8 cellular contexts compared by ENCODE assay signal in genomic region chr11:65274734-65275682, GRCh38. TPM values are rescaled to one million over a fixed set of nuclear protein-coding genes. Genes with fewer than 3 reads are reported as not detected.
DNase-seq lines count a peak whose midpoint lies in the region; ATAC-seq and TF ChIP-seq lines count a peak whose summit lies in the region.

No MANE protein-coding gene starts in this region.

- H3K36me3 Mint-ChIP-seq in nephron progenitor cell (ENCODE audit: low read depth) = peaks cover 48% of the 10 kb centered on the region

- POLR2A ChIA-PET in AG04450 (lab: Yijun Ruan, JAX) = interaction anchor here (0.6 to 2.4 kb wide), 17 partner anchors 14 to 285 kb away, joined by 3 to 68 read pairs (median 5); partner anchors contain the start of genes CDC42EP2, DPF2, NEAT1 and POLA2

- no peaks in the 10 kb centered on the region for H3K9me3 ChIP-seq in AG04450 (ENCODE audit: control insufficient read depth, insufficient read depth, low read length)

- CTCF ChIA-PET in AG04450 (lab: Charles Lee) = interaction anchor here (0.6 to 11.5 kb wide), 32 partner anchors 9 to 1757 kb away, joined by 3 to 506 read pairs (median 6); partner anchors contain the start of genes CDC42EP2, DPF2, MALAT1 and POLA2

- no peaks in the 10 kb centered on the region for H3K4me1 Mint-ChIP-seq in nephron progenitor cell

- TF ChIP-seq CTCF in AG04450 (IDR thresholded peaks at IDR 0.05; ENCODE audit: low read depth, low read length) (peak; percentile 79), fibroblast of villous mesenchyme (IDR thresholded peaks at IDR 0.05; ENCODE audit: insufficient read depth, low read depth, low read length) (peak; percentile 80), nephron progenitor cell (IDR thresholded peaks at IDR 0.05) (peak; percentile 68)

- H3K4me3 ChIP-seq in AG04450 (ENCODE audit: low read depth, low read length) (no peak overlapping the region), fibroblast of villous mesenchyme (ENCODE audit: low read depth, low read length) (no peak overlapping the region)

- no peaks in the 10 kb centered on the region for H3K27me3 ChIP-seq in AG04450 (ENCODE audit: control insufficient read depth, insufficient read depth, low read length)

- H3K9me3 Mint-ChIP-seq in nephron progenitor cell = no peaks in the 10 kb centered on the region

- peak overlapping the region; percentile 65 for H3K27ac ChIP-seq in AG04450 (ENCODE audit: low read depth, low read length)

- H3K4me3 Mint-ChIP-seq in nephron progenitor cell = no peak overlapping the region

- H3K27me3 Mint-ChIP-seq in nephron progenitor cell (ENCODE audit: low read depth, poor library complexity) = no peaks in the 10 kb centered on the region

- DNase-seq in AG04450 (ENCODE audit: low read depth, low spot score) (peak; percentile 96), ELF-1 (ENCODE audit: low read depth, low spot score) (peak; percentile 74), NCI-H1694 (lab: John Stamatoyannopoulos, UW) (peak; percentile 71), fibroblast of villous mesenchyme (ENCODE audit: low read depth) (peak; percentile 99), nephron progenitor cell (peak; percentile 57)
- DNase-seq in activated CD4-positive, alpha-beta T cell treated with anti-CD3 and anti-CD28 coated beads for 48 hours = peak; percentile 32

- no peak overlapping the region for H3K27ac Mint-ChIP-seq in nephron progenitor cell

- no peak for ATAC-seq in HG03457 (IDR thresholded peaks at IDR 0.05; ENCODE audit: unreplicated experiment)
- ATAC-seq in HG02759 (IDR thresholded peaks at IDR 0.05; ENCODE audit: unreplicated experiment) = no peak

RNA-seq across cellular contexts. Expression of gene POLA2, which starts 13.2 kb away (rescaled TPM):
- polyA plus RNA-seq in AG04450 (2011; rRNA removed) = 10.4 and 14.1 TPM in 2 replicates
- polyA minus RNA-seq in AG04450 (2011; rRNA and poly(A)+ RNA removed) = 8.3 and 13.0 TPM in 2 replicates
- total RNA-seq in fibroblast of villous mesenchyme = 7.1 and 12.1 TPM in 2 replicates

RNA-seq across cellular contexts. Expression of gene CDC42EP2, which starts 39.7 kb away (rescaled TPM):
- polyA plus RNA-seq in AG04450 (2011; rRNA removed) = 14.3 and 21.1 TPM in 2 replicates
- 26.3 and 36.9 TPM in 2 replicates for polyA minus RNA-seq in AG04450 (2011; rRNA and poly(A)+ RNA removed)
- 21.3 and 32.8 TPM in 2 replicates for total RNA-seq in fibroblast of villous mesenchyme

RNA-seq across cellular contexts. Expression of gene DPF2, which starts 58.6 kb away (rescaled TPM):
- 43.7 and 52.0 TPM in 2 replicates for polyA plus RNA-seq in AG04450 (2011; rRNA removed)
- polyA minus RNA-seq in AG04450 (2011; rRNA and poly(A)+ RNA removed) = 49.2 and 58.5 TPM in 2 replicates
- total RNA-seq in fibroblast of villous mesenchyme = 47.0 and 60.9 TPM in 2 replicates

Comparison
In these comparisons a context has a peak if more than half of its experiments do, and no peak if none do; other contexts are left out.
1. DNase-seq: peak in every context shown above with its lines; median percentile 99 in fibroblast of villous mesenchyme; 96 in AG04450; 74 in ELF-1; 71 in NCI-H1694; 57 in nephron progenitor cell; 32 in activated CD4-positive, alpha-beta T cell treated with anti-CD3 and anti-CD28 coated beads for 48 hours.